ENCODE assay signal across 11 cellular contexts in genomic region chr19:46818812-46819211, GRCh38. TPM values are rescaled to one million over a fixed set of nuclear protein-coding genes. Genes with fewer than 3 reads are reported as not detected.
DNase-seq lines count a peak whose midpoint lies in the region; ATAC-seq and TF ChIP-seq lines count a peak whose summit lies in the region.
"Had no signal": no experiment of that assay in that cellular context is flagged by ENCODE, and none has a peak within 500 bp of the region (broad histone marks: within the 10 kb centered on the region; RNA-seq: fewer than 3 reads in every experiment).

No MANE protein-coding gene starts in this region.

- TF ChIP-seq CTCF in H9 (conservative IDR thresholded peaks at IDR 0.05) (no peak), fibroblast of the aortic adventitia (IDR thresholded peaks at IDR 0.05; ENCODE audit: insufficient read depth, low read length) (no peak)

- no peaks in the 10 kb centered on the region for H4K20me1 ChIP-seq in H9 (ENCODE audit: control insufficient read depth, insufficient read depth, insufficient read length)

- H3K23me2 ChIP-seq in H9 (ENCODE audit: insufficient read length, low read depth, low read length, poor library complexity, severe bottlenecking), result no peaks in the 10 kb centered on the region

- H3K4me3 Mint-ChIP-seq in H9, result no peak overlapping the region

- H3K4ac ChIP-seq in H9 (ENCODE audit: low read depth, low read length), result no peak overlapping the region

- no peak for ATAC-seq in GM21529 (IDR thresholded peaks at IDR 0.05; ENCODE audit: unreplicated experiment)
- ATAC-seq: gastroesophageal sphincter had no signal

- no peaks in the 10 kb centered on the region for H3K9me3 ChIP-seq in H9 (ENCODE audit: control insufficient read depth, low read depth, low read length)
- H3K9me3 ChIP-seq: gastroesophageal sphincter, SJSA1 had no signal

- H3K4me1 Mint-ChIP-seq in H9, result peaks cover 9 to 11% of the 10 kb centered on the region in 2 experiments

- H3K9ac ChIP-seq in H9 (ENCODE audit: extremely low read depth, insufficient read length, low read length), result no peak overlapping the region

- no peak overlapping the region for H3K4me2 ChIP-seq in H9 (ENCODE audit: insufficient read depth, insufficient read length, low read length)

- no peak overlapping the region for H2BK20ac ChIP-seq in H9 (ENCODE audit: low read depth, low read length, poor library complexity, severe bottlenecking)

- H3K9me3 Mint-ChIP-seq in H9, result no peaks in the 10 kb centered on the region

- H2AFZ ChIP-seq in H9 (ENCODE audit: low read length), result no peak overlapping the region

- H4K5ac ChIP-seq in H9 (ENCODE audit: insufficient read length, low read depth, low read length), result no peak overlapping the region

- H3K27ac Mint-ChIP-seq in H9, result peak overlapping the region in 1 of 3 experiments; percentile 48; a peak in 1 of 7 replicates

- H3K23ac ChIP-seq in H9 (ENCODE audit: insufficient read length, low read depth, low read length), result no peak overlapping the region

- no peak overlapping the region for H2BK15ac ChIP-seq in H9 (ENCODE audit: low read depth, low read length)

- no peak overlapping the region for H3T11ph ChIP-seq in H9 (ENCODE audit: low read length)

- no peak overlapping the region for H3K27ac ChIP-seq in H9 (ENCODE audit: insufficient read length, low read depth, low read length)
- H3K27ac ChIP-seq: gastroesophageal sphincter, SJSA1 had no signal

- no peak overlapping the region for H4K8ac ChIP-seq in H9 (replicated peaks; ENCODE audit: insufficient read length, low read depth, low read length)

- no peaks in the 10 kb centered on the region for H3K79me1 ChIP-seq in H9 (ENCODE audit: insufficient read depth, low read depth, low read length, poor library complexity, severe bottlenecking)

- H3K18ac ChIP-seq in H9 (ENCODE audit: insufficient read length, low read depth, low read length), result no peak overlapping the region

- H4K91ac ChIP-seq in H9 (ENCODE audit: insufficient read length, low read depth, low read length), result no peak overlapping the region

- DNase-seq in CMK (ENCODE audit: low read depth), result peak; percentile 27
- peak; percentile 43 for DNase-seq in H9
- peak; percentile 57 for DNase-seq in SHP77 treated with DMSO at 0.1 percent for 48 hours (lab: John Stamatoyannopoulos, UW)
- peak; percentile 38 for DNase-seq in fibroblast of the aortic adventitia (ENCODE audit: low read depth)
- no peak for DNase-seq in NK-92 (lab: John Stamatoyannopoulos, UW; ENCODE audit: unreplicated experiment)
- DNase-seq in HT-29 (ENCODE audit: low spot score), result no peak
- DNase-seq: GOT3, NCI-H187 treated with DMSO at 0.1 percent for 48 hours had no signal

- H2BK120ac ChIP-seq in H9 (ENCODE audit: low read depth, low read length, poor library complexity, severe bottlenecking), result no peak overlapping the region

- no peak overlapping the region for H2AK5ac ChIP-seq in H9 (ENCODE audit: insufficient read length, low read length)

- H3K4me1 ChIP-seq in H9 (ENCODE audit: insufficient read depth, low read length), result no peaks in the 10 kb centered on the region

- no peak overlapping the region for H3K14ac ChIP-seq in H9 (ENCODE audit: insufficient read depth, low read length)

- H3K27me3 Mint-ChIP-seq in H9 (ENCODE audit: low read depth), result peaks cover under 1% of the 10 kb centered on the region; the same call in 1 of the 2 replicates

- no peaks in the 10 kb centered on the region for H3K36me3 Mint-ChIP-seq in H9 (ENCODE audit: insufficient read depth in 1 of 3, low read depth in 3 of 3)

- H3K27me3 ChIP-seq in H9 (ENCODE audit: insufficient read depth, low read length), result no peaks in the 10 kb centered on the region
- H3K27me3 ChIP-seq: gastroesophageal sphincter, SJSA1 had no signal

- no peaks in the 10 kb centered on the region for H3K79me2 ChIP-seq in H9 (ENCODE audit: insufficient read depth, low read length)

- H3K56ac ChIP-seq in H9 (ENCODE audit: insufficient read length, low read depth, low read length), result no peak overlapping the region

- no peak overlapping the region for H2BK12ac ChIP-seq in H9 (ENCODE audit: insufficient read length, low read depth, low read length)

- H2BK5ac ChIP-seq in H9 (ENCODE audit: insufficient read length, low read length), result no peak overlapping the region

- no peak overlapping the region for H3K4me3 ChIP-seq in fibroblast of the aortic adventitia (ENCODE audit: low read depth, low read length)
- H3K4me3 ChIP-seq: gastroesophageal sphincter, SJSA1 had no signal

- WGBS in H9 (ENCODE audit: extremely low coverage, insufficient read length, low lambda C conversion rate), result no CpG with 5 or more reads among the region's 2 CpGs

RNA-seq across cellular contexts. Expression of gene SLC1A5, which starts 30.4 kb away (rescaled TPM):
- total RNA-seq in H9 (2021) (258 and 269 TPM in 2 replicates), fibroblast of the aortic adventitia (ENCODE audit: low replicate concordance) (84.1 and 158 TPM in 2 replicates)
- 772 and 790 TPM in 2 replicates for total RNA-seq in HT-29 (2014; rRNA removed; shearing (Covaris generic))

RNA-seq across cellular contexts. Expression of gene AP2S1, which starts 31.8 kb away (rescaled TPM):
- 193 and 200 TPM in 2 replicates for total RNA-seq in H9 (2021)
- 113 and 159 TPM in 2 replicates for total RNA-seq in fibroblast of the aortic adventitia (ENCODE audit: low replicate concordance)
- 527 and 544 TPM in 2 replicates for total RNA-seq in HT-29 (2014; rRNA removed; shearing (Covaris generic))

RNA-seq across cellular contexts. Expression of gene ARHGAP35, which starts 42.0 kb away (rescaled TPM):
- total RNA-seq in H9 (2021) (49.0 and 49.8 TPM in 2 replicates), fibroblast of the aortic adventitia (ENCODE audit: low replicate concordance) (48.7 and 61.3 TPM in 2 replicates)
- 53.6 and 63.9 TPM in 2 replicates for total RNA-seq in HT-29 (2014; rRNA removed; shearing (Covaris generic))

Comparison
In these comparisons a context has a peak if more than half of its experiments do, and no peak if none do; other contexts are left out.
1. DNase-seq: peak in CMK (single experiment), H9 (single experiment), SHP77 treated with DMSO at 0.1 percent for 48 hours (single experiment) and fibroblast of the aortic adventitia (single experiment); none in NK-92 (single experiment) and HT-29 (single experiment).